26 cellular contexts compared by ENCODE assay signal in genomic region chr2:62163834-62164233, GRCh38. TPM values are rescaled to one million over a fixed set of nuclear protein-coding genes. Genes with fewer than 3 reads are reported as not detected.
A peak's percentile ranks its signal among the peaks of the same experiment; 100 is the strongest.
DNase-seq lines count a peak whose midpoint lies in the region; ATAC-seq, FAIRE-seq and TF ChIP-seq lines count a peak whose summit lies in the region.
"Had no signal": no experiment of that assay in that cellular context is flagged by ENCODE, and none has a peak within 500 bp of the region (broad histone marks: within the 10 kb centered on the region; RNA-seq: fewer than 3 reads in every experiment).

No MANE protein-coding gene starts in this region.

- H3K4me1 ChIP-seq in BLaER1 (peaks cover 48% of the 10 kb centered on the region), K562 (replicated peaks in 1 of 2; ENCODE audit: control insufficient read depth in 2 of 2, insufficient read depth in 2 of 2, low read length in 2 of 2) (peaks cover 0 to 14% of the 10 kb centered on the region in 2 experiments; a peak in 4 of 5 replicates)
- H3K4me1 ChIP-seq in BLaER1 treated with 17β-estradiol and CSF1 and Interleukin-3, amounts not matched to agents 10 nM and 100 nM = peaks cover 4 to 43% (median 27%) of the 10 kb centered on the region in 10 experiments; a peak in 17 of 20 replicates

- H3K9me1 ChIP-seq in K562 (ENCODE audit: control insufficient read depth, insufficient read depth, low read length) = no peaks in the 10 kb centered on the region

- H3K9me3 ChIP-seq in BLaER1 (no peaks in the 10 kb centered on the region), K562 (replicated peaks; ENCODE audit: control insufficient read depth, insufficient read depth, low read depth, low read length) (no peaks in the 10 kb centered on the region)
- no peaks in the 10 kb centered on the region for H3K9me3 ChIP-seq in BLaER1 treated with 17β-estradiol and CSF1 and Interleukin-3, amounts not matched to agents 10 nM and 100 nM (replicated peaks in 1 of 11)
- H3K9me3 ChIP-seq: SK-N-SH had no signal

- H4K20me1 ChIP-seq in BLaER1 (no peaks in the 10 kb centered on the region), K562 (replicated peaks; ENCODE audit: control insufficient read depth, insufficient read depth, low read length) (no peaks in the 10 kb centered on the region)
- H4K20me1 ChIP-seq in BLaER1 treated with 17β-estradiol and CSF1 and Interleukin-3, amounts not matched to agents 10 nM and 100 nM = no peaks in the 10 kb centered on the region

- CTCF ChIA-PET in K562 (lab: Yijun Ruan, JAX; ENCODE audit: low intra/inter-chr PET ratio) = no interaction called here

- TF ChIP-seq EP300 in K562 (IDR thresholded peaks at IDR 0.05; ENCODE audit: low read length) = no peak

- H3K27me3 ChIP-seq in BLaER1 (no peaks in the 10 kb centered on the region), K562 (ENCODE audit: control insufficient read depth in 2 of 2, insufficient read depth in 2 of 2, low read length in 2 of 2) (no peaks in the 10 kb centered on the region)
- no peaks in the 10 kb centered on the region for H3K27me3 ChIP-seq in BLaER1 treated with 17β-estradiol and CSF1 and Interleukin-3, amounts not matched to agents 10 nM and 100 nM

- POLR2A ChIA-PET in K562 (lab: Yijun Ruan, JAX) = interaction anchor here (0.9 kb wide), 1 partner anchor 15 kb away, joined by 3 read pairs; no protein-coding TSS in a partner anchor

- intact Hi-C loops in K562 (cut with micrococcal nuclease) = no loop called here

- in situ Hi-C loops in K562 (cut with MboI) = no loop called here

- H3K4me3 ChIP-seq in BLaER1 (no peak overlapping the region), K562 (no peak overlapping the region)
- H3K4me3 ChIP-seq in BLaER1 treated with 17β-estradiol and CSF1 and Interleukin-3, amounts not matched to agents 10 nM and 100 nM = no peak overlapping the region

- 41% methylated on average over 2 of the region's 2 CpGs for WGBS in K562 (ENCODE audit: insufficient coverage, low coverage, missing lambda C conversion rate)

- ATAC-seq in K562 = peak; percentile 68
- ATAC-seq: Panc1 had no signal

- TF ChIP-seq CTCF in K562 (IDR thresholded peaks at IDR 0.05 in 2 of 3, conservative IDR thresholded peaks at IDR 0.05 in 1 of 3; ENCODE audit: insufficient read depth in 2 of 3, low read depth in 1 of 3, low read length in 3 of 3) = no peak
- no peak for TF ChIP-seq CTCF in progenitor cell of endocrine pancreas (IDR thresholded peaks at IDR 0.05; ENCODE audit: unreplicated experiment)

- H3K9ac ChIP-seq in BLaER1 = no peak overlapping the region
- H3K9ac ChIP-seq in BLaER1 treated with 17β-estradiol and CSF1 and Interleukin-3, amounts not matched to agents 10 nM and 100 nM = 0 out of 22 replicates have a peak overlapping the region, but pooled peaks of 1 of the 11 experiments have one; percentile 42
- H3K9ac ChIP-seq in K562 (ENCODE audit: insufficient read depth in 1 of 2, low read depth in 2 of 2, low read length in 2 of 2) = no peak overlapping the region
- H3K9ac ChIP-seq: SK-N-SH had no signal

- DNase-seq in K562 (ENCODE audit: extremely low read depth in 1 of 4, low spot score in 3 of 4) (no peak), progenitor cell of endocrine pancreas (ENCODE audit: low spot score, unreplicated experiment) (no peak), HPDE6-E6E7 (ENCODE audit: extremely low spot score) (no peak), SKM-1 treated with dmso at 0.1 percent for 144 hours (lab: John Stamatoyannopoulos, UW; ENCODE audit: unreplicated experiment) (no peak), NCI-H1048 (lab: John Stamatoyannopoulos, UW) (no peak)
- DNase-seq: Calu3, DMS79 treated with DMSO at 0.1 percent for 48 hours, GF-D8, Kasumi-1, MV-4-11, NCI-H1105 treated with DMSO at 0.1 percent for 48 hours, NCI-H146, NCI-H1930, NCI-H446, NCI-H774, SIG-M5, SK-N-SH had no signal

- TF ChIP-seq RAD21 in K562 (CRISPR knock-in tag; conservative IDR thresholded peaks at IDR 0.05 in 1 of 2, IDR thresholded peaks at IDR 0.05 in 1 of 2) = no peak

- H2AFZ ChIP-seq in K562 (ENCODE audit: low read depth, low read length) = peak overlapping the region; percentile 78

- H3K27ac Mint-ChIP-seq in progenitor cell of endocrine pancreas = peak overlapping the region; percentile 16
- H3K27ac Mint-ChIP-seq: B cell had no signal

- 0 out of 2 replicates have a peak overlapping the region, but pooled peaks have one; percentile 2 for H3K27ac ChIP-seq in BLaER1
- H3K27ac ChIP-seq in BLaER1 treated with 17β-estradiol and CSF1 and Interleukin-3, amounts not matched to agents 10 nM and 100 nM = no peak overlapping the region
- no peak overlapping the region for H3K27ac ChIP-seq in K562 (ENCODE audit: extremely low read depth, low read depth, low read length)
- H3K27ac ChIP-seq: HL-60, RWPE1 had no signal

- H3K27me3 Mint-ChIP-seq in progenitor cell of endocrine pancreas = no peaks in the 10 kb centered on the region
- H3K27me3 Mint-ChIP-seq: B cell had no signal

- no peak for FAIRE-seq in K562 (lab: Jason Lieb, UNC)
- FAIRE-seq: GM12891, H54, HepG2 had no signal

- no peaks in the 10 kb centered on the region for H3K9me3 Mint-ChIP-seq in progenitor cell of endocrine pancreas (ENCODE audit: low read depth)

- H3K4me3 Mint-ChIP-seq in progenitor cell of endocrine pancreas (ENCODE audit: low read depth) = no peak overlapping the region
- H3K4me3 Mint-ChIP-seq: B cell had no signal

- H3K79me2 ChIP-seq in K562 (ENCODE audit: control insufficient read depth, insufficient read depth, low read length) = no peaks in the 10 kb centered on the region

- H3K36me3 ChIP-seq in BLaER1 (no peaks in the 10 kb centered on the region), K562 (ENCODE audit: control insufficient read depth, insufficient read depth, low read length) (no peaks in the 10 kb centered on the region)
- no peaks in the 10 kb centered on the region for H3K36me3 ChIP-seq in BLaER1 treated with 17β-estradiol and CSF1 and Interleukin-3, amounts not matched to agents 10 nM and 100 nM

- H3K36me3 Mint-ChIP-seq in progenitor cell of endocrine pancreas (ENCODE audit: insufficient read depth) = no peaks in the 10 kb centered on the region

- no TSS peak for BruUV-seq in K562 (replicated peaks; lab: Mats Ljungman, UMichigan)

- no peaks in the 10 kb centered on the region for H3K4me1 Mint-ChIP-seq in progenitor cell of endocrine pancreas (ENCODE audit: low read depth)
- H3K4me1 Mint-ChIP-seq: B cell had no signal

- no peak for TF ChIP-seq POLR2A in K562 (conservative IDR thresholded peaks at IDR 0.05)

- peak overlapping the region; percentile 49 for H3K4me2 ChIP-seq in BLaER1
- H3K4me2 ChIP-seq in BLaER1 treated with 17β-estradiol and CSF1 and Interleukin-3, amounts not matched to agents 10 nM and 100 nM = peak overlapping the region in 7 of 11 experiments; percentile 3 to 61 (median 39); a peak in 11 of 22 replicates
- no peak overlapping the region; the same call in 1 of the 2 replicates for H3K4me2 ChIP-seq in K562 (ENCODE audit: insufficient read depth, low read length)
- H3K4me2 ChIP-seq: SK-N-SH had no signal

TF ChIP-seq in K562, 482 proteins besides CTCF, POLR2A, EP300 and RAD21 (continues in another document):
- TF ChIP-seq ZNF398 (CRISPR knock-in tag; IDR thresholded peaks at IDR 0.05) (no peak), CREB5 (CRISPR knock-in tag; IDR thresholded peaks at IDR 0.05) (no peak), HNRNPK (IDR thresholded peaks at IDR 0.05; ENCODE audit: low read depth, low read length, poor library complexity, severe bottlenecking) (no peak), HDAC3 (IDR thresholded peaks at IDR 0.05; ENCODE audit: borderline replicate concordance, partially characterized antibody) (no peak)

RNA-seq across cellular contexts. Expression of gene B3GNT2, which starts 32.1 kb away (rescaled TPM):
- 38.4 and 62.7 TPM in 2 replicates for total RNA-seq in K562 (2011; cell fraction: chromatin; rRNA removed; ENCODE audit: low replicate concordance)
- 41.2 and 42.4 TPM in 2 replicates for total RNA-seq in K562 (2011; cell fraction: nucleolus; rRNA removed)
- total RNA-seq in K562 (2011; cell fraction: nucleoplasm; rRNA removed) = 48.5 and 56.0 TPM in 2 replicates
- 25.0 and 26.5 TPM in 2 replicates for total RNA-seq in K562 (2014; rRNA removed)
- total RNA-seq in K562 (2014; rRNA removed; fragmentation: Illumina TruSeq; extraction: Trizol) = 38.9 and 42.4 TPM in 2 replicates
- total RNA-seq in K562 (2015; rRNA removed; fragmentation: Illumina TruSeq; extraction: Trizol) = 32.5 and 33.7 TPM in 2 replicates
- 24.5 and 24.8 TPM in 2 replicates for total RNA-seq in K562 (2021)
- 23.6 and 30.5 TPM in 2 replicates for polyA plus RNA-seq in K562 (2011; rRNA removed)
- polyA plus RNA-seq in K562 (2011; cell fraction: cytosol; rRNA removed) = 11.1 and 16.8 TPM in 2 replicates
- polyA plus RNA-seq in K562 (2011; cell fraction: nucleus; rRNA removed) = 9.8 and 12.0 TPM in 2 replicates
- polyA plus RNA-seq in K562 (2012) = 16.8 and 17.9 TPM in 2 replicates
- polyA plus RNA-seq in K562 (2014; fragmentation: Illumina TruSeq; extraction: Trizol) = 25.9 and 32.2 TPM in 2 replicates
- polyA plus RNA-seq in K562 (2014; fragmentation: Nextera tagmentation; extraction: Ambion mirVana) = 1 to 10 TPM; 6.0 to 8.0 TPM
- 17.1 and 19.2 TPM in 2 replicates for polyA plus RNA-seq in K562 (2014; rRNA removed)
- polyA minus RNA-seq in K562 (2011; rRNA and poly(A)+ RNA removed) = 46.2 and 51.4 TPM in 2 replicates
- 18.5 and 23.4 TPM in 2 replicates for polyA minus RNA-seq in K562 (2011; cell fraction: cytosol; rRNA and poly(A)+ RNA removed)
- polyA minus RNA-seq in K562 (2011; cell fraction: nucleus; rRNA and poly(A)+ RNA removed) = 10.1 and 19.4 TPM in 2 replicates
- 17.4 and 18.5 TPM in 2 replicates for total RNA-seq in progenitor cell of endocrine pancreas
